Comparison of ENCODE assay signal across 8 cellular contexts in genomic region chr11:129960216-129961214, GRCh38.
DNase-seq lines count a peak whose midpoint lies in the region; ATAC-seq and TF ChIP-seq lines count a peak whose summit lies in the region.

No MANE protein-coding gene starts in this region.

- H3K9ac ChIP-seq in OCI-LY1 (ENCODE audit: low read length): peak overlapping the region; percentile 52

- peak overlapping the region; percentile 87 for H3K27ac ChIP-seq in OCI-LY1 (ENCODE audit: low read depth, low read length, poor library complexity, severe bottlenecking)

- no peaks in the 10 kb centered on the region for H3K27me3 ChIP-seq in OCI-LY1 (ENCODE audit: insufficient read depth, low read length)

- no peaks in the 10 kb centered on the region for H3K9me2 ChIP-seq in OCI-LY1 (ENCODE audit: low read depth, low read length)

- H3K9me3 ChIP-seq in OCI-LY1 (ENCODE audit: low read length): no peaks in the 10 kb centered on the region

- no peak overlapping the region for H2AFZ ChIP-seq in OCI-LY1 (ENCODE audit: low read length)

- no peaks in the 10 kb centered on the region for H4K20me1 ChIP-seq in OCI-LY1 (ENCODE audit: insufficient read depth, low read length)

- intact Hi-C loops in posterior cingulate gyrus (cut with DNase I): no loop called here

- peak; percentile 90 for ATAC-seq in HG02610 (IDR thresholded peaks at IDR 0.05; ENCODE audit: unreplicated experiment)

- no peaks in the 10 kb centered on the region for H3K36me3 ChIP-seq in OCI-LY1 (ENCODE audit: insufficient read depth, low read length)

- peak; percentile 40 for DNase-seq in activated CD4-positive, alpha-beta T cell treated with anti-CD3 and anti-CD28 coated beads for 48 hours
- DNase-seq in activated CD4-positive, alpha-beta T cell treated with anti-CD3 and anti-CD28 coated beads, Interleukin-2, amount 50 U/mL, for 4 hours: no peak
- DNase-seq in hepatic stellate cell (ENCODE audit: low spot score) (peak; percentile 80), Kasumi-1 (lab: John Stamatoyannopoulos, UW) (no peak), NCI-H1930 (lab: John Stamatoyannopoulos, UW) (no peak), posterior cingulate gyrus (no peak)

- H3K79me2 ChIP-seq in OCI-LY1 (ENCODE audit: insufficient read depth, low read length): no peaks in the 10 kb centered on the region

- peak overlapping the region; percentile 57 for H3K4me2 ChIP-seq in OCI-LY1 (ENCODE audit: low read length)

- peaks cover 3% of the 10 kb centered on the region; the same call in 1 of the 2 replicates for H3F3A ChIP-seq in OCI-LY1 (ENCODE audit: insufficient read depth, low read length)

- peak overlapping the region; percentile 27 for H3K4me3 ChIP-seq in OCI-LY1 (ENCODE audit: low read depth, low read length, poor library complexity, severe bottlenecking)

- H3K4me1 ChIP-seq in OCI-LY1 (ENCODE audit: insufficient read depth, low read length, severe bottlenecking): peaks cover 52% of the 10 kb centered on the region

- TF ChIP-seq CTCF in OCI-LY1 (IDR thresholded peaks at IDR 0.05; ENCODE audit: low read length): no peak

Comparison
In these comparisons a context has a peak if more than half of its experiments do, and no peak if none do; other contexts are left out.
1. DNase-seq: peak in activated CD4-positive, alpha-beta T cell treated with anti-CD3 and anti-CD28 coated beads for 48 hours (single experiment) and hepatic stellate cell (single experiment); none in activated CD4-positive, alpha-beta T cell treated with anti-CD3 and anti-CD28 coated beads, Interleukin-2, amount 50 U/mL, for 4 hours (0 of 2), Kasumi-1 (0 of 2), NCI-H1930 (0 of 2) and posterior cingulate gyrus (0 of 10).